11 cellular contexts compared by ENCODE assay signal in genomic region chr19:37329686-37330085, GRCh38. TPM values are rescaled to one million over a fixed set of nuclear protein-coding genes. Genes with fewer than 3 reads are reported as not detected.
A peak's percentile ranks its signal among the peaks of the same experiment; 100 is the strongest.
DNase-seq lines count a peak whose midpoint lies in the region; ATAC-seq and TF ChIP-seq lines count a peak whose summit lies in the region.
"Had no signal": no experiment of that assay in that cellular context is flagged by ENCODE, and none has a peak within 500 bp of the region (broad histone marks: within the 10 kb centered on the region; RNA-seq: fewer than 3 reads in every experiment).

No MANE protein-coding gene starts in this region.

- TF ChIP-seq CTCF in fibroblast of villous mesenchyme (IDR thresholded peaks at IDR 0.05; ENCODE audit: insufficient read depth, low read depth, low read length), result peak; percentile 29

- WGBS in GM23248 (ENCODE audit: low coverage in 1 of 2, low lambda C conversion rate in 2 of 2, missing lambda C conversion rate in 2 of 2), 2 experiments, result 97 to 100% methylated on average over 1 of the region's 1 CpG

- H3K79me2 ChIP-seq in GM23248 (ENCODE audit: insufficient read depth), result peaks cover 2% of the 10 kb centered on the region

- ATAC-seq in HG03196 (IDR thresholded peaks at IDR 0.05; ENCODE audit: unreplicated experiment), result no peak
- ATAC-seq: natural killer cell treated with Interleukin-12 subunit alpha and Interleukin-12 subunit beta and Interleukin-15 and Interleukin-18, amount 100 ng/mL, for 72 hours had no signal

- H3K4me3 ChIP-seq in GM23248 (no peak overlapping the region), fibroblast of villous mesenchyme (ENCODE audit: low read depth, low read length) (no peak overlapping the region)

- H3K4me1 ChIP-seq in GM23248 (ENCODE audit: insufficient read depth), result peaks cover 12% of the 10 kb centered on the region; the same call in 1 of the 2 replicates

- H3K27me3 ChIP-seq in GM23248 (replicated peaks; ENCODE audit: insufficient read depth), result no peaks in the 10 kb centered on the region

- no peak overlapping the region for H2AFZ ChIP-seq in GM23248

- in situ Hi-C loops in ACHN (cut with HindIII; ENCODE audit: low pct_ligation_motif_present, low pct_unique_long_range_greater_than_20kb, low sequenced_read_pairs), result no loop called here
- in situ Hi-C loops in GM23248 (cut with MboI), result no loop called here

- H3K9me3 ChIP-seq in GM23248 (ENCODE audit: low read depth), result no peaks in the 10 kb centered on the region

- H3K27ac ChIP-seq in GM23248, result no peak overlapping the region

- H3K36me3 ChIP-seq in GM23248 (ENCODE audit: low read depth), result peaks cover 14% of the 10 kb centered on the region

- no peaks in the 10 kb centered on the region for H4K20me1 ChIP-seq in GM23248 (ENCODE audit: insufficient read depth)

- H3F3A ChIP-seq in GM23248 (ENCODE audit: insufficient read depth), result peaks cover 11% of the 10 kb centered on the region

- no peak overlapping the region for H3K9ac ChIP-seq in GM23248

- DNase-seq in ACHN (peak; percentile 8), GM23248 (peak; percentile 16), RKO (ENCODE audit: low spot score) (peak; percentile 35), fibroblast of villous mesenchyme (ENCODE audit: low read depth) (no peak), CD1c-positive myeloid dendritic cell (ENCODE audit: extremely low spot score) (no peak), HCEC 1CT (no peak)
- no peak for DNase-seq in stimulated activated CD4-positive, alpha-beta T cell treated with anti-CD3 and anti-CD28 coated beads, Interleukin-12 subunit alpha, Interleukin-12 subunit beta, amount 100 ng/mL, for 4 hours
- DNase-seq: immature natural killer cell; stimulated activated naive CD4-positive, alpha-beta T cell treated with Interleukin-2 at 50 U/mL for 16 hours had no signal

- no peak overlapping the region for H3K4me2 ChIP-seq in GM23248 (ENCODE audit: unreplicated experiment)

- no peaks in the 10 kb centered on the region for H3K9me2 ChIP-seq in GM23248 (ENCODE audit: insufficient read depth)

RNA-seq across cellular contexts. Expression of gene ZNF527, which starts 41.2 kb away (rescaled TPM):
- 3.5 and 10.2 TPM in 2 replicates for total RNA-seq in GM23248 (2014; rRNA removed; shearing (Covaris generic))
- 2.4 and 2.9 TPM in 2 replicates for polyA plus RNA-seq in GM23248 (2016; fragmentation: Nextera tagmentation; extraction: Ambion mirVana)
- total RNA-seq in fibroblast of villous mesenchyme, result 3.9 and 5.6 TPM in 2 replicates

Comparison
In these comparisons a context has a peak if more than half of its experiments do, and no peak if none do; other contexts are left out.
1. DNase-seq: peak in ACHN (single experiment), GM23248 (single experiment) and RKO (single experiment); none in fibroblast of villous mesenchyme (single experiment), CD1c-positive myeloid dendritic cell (single experiment), HCEC 1CT (single experiment) and stimulated activated CD4-positive, alpha-beta T cell treated with anti-CD3 and anti-CD28 coated beads, Interleukin-12 subunit alpha, Interleukin-12 subunit beta, amount 100 ng/mL, for 4 hours (single experiment).